12 cellular contexts compared by ENCODE assay signal in the genomic region with DNA sequence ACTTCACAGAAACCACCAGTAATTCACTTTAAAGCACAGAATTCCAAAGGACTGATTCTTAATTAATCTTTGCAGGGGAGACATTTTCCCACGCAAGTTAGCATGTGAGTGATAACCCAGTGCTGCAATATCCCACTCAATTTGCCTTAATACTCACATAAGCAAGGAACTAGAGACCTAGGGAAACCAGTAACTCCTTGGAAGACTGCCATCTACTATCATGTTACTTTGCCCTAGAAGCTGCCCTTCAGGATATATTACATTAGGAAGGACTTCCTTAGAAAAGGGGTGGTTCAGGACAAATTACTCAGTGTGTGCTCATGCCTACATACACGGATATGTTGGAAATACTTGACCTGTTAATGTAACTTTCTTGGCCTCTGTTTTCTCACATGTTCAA.
DNase-seq lines count a peak whose midpoint lies in the region; ATAC-seq and TF ChIP-seq lines count a peak whose summit lies in the region.
"Had no signal": no experiment of that assay in that cellular context is flagged by ENCODE, and none has a peak within 500 bp of the region (broad histone marks: within the 10 kb centered on the region; RNA-seq: fewer than 3 reads in every experiment).

No MANE protein-coding gene starts in this region.

- H3K79me2 ChIP-seq in osteoblast (ENCODE audit: insufficient read depth, low read length), result no peaks in the 10 kb centered on the region

- no peak overlapping the region for H2AFZ ChIP-seq in osteoblast (ENCODE audit: low read length)

- no peak overlapping the region for H3K4me3 ChIP-seq in epithelial cell of esophagus (ENCODE audit: low read length)
- H3K4me3 ChIP-seq in osteoblast (ENCODE audit: insufficient read depth, low read length), result no peak overlapping the region

- H3K4me3 Mint-ChIP-seq in T-helper 17 cell, result no peak overlapping the region

- peaks cover 15% of the 10 kb centered on the region for H3K4me1 ChIP-seq in osteoblast (ENCODE audit: insufficient read depth, low read length)

- peak overlapping the region; percentile 42 for H3K27ac ChIP-seq in osteoblast (ENCODE audit: low read depth, low read length)
- H3K27ac ChIP-seq: KMS-11 had no signal

- H3K27me3 Mint-ChIP-seq in T-helper 17 cell, result no peaks in the 10 kb centered on the region

- H3K4me1 Mint-ChIP-seq in T-helper 17 cell, result no peaks in the 10 kb centered on the region

- no peaks in the 10 kb centered on the region for H3K27me3 ChIP-seq in osteoblast (ENCODE audit: insufficient read depth, low read length)

- no peaks in the 10 kb centered on the region for H4K20me1 ChIP-seq in osteoblast (ENCODE audit: insufficient read depth, low read length)

- no peak overlapping the region for H3K4me2 ChIP-seq in osteoblast (ENCODE audit: insufficient read depth, low read length)
- H3K4me2 ChIP-seq: KMS-11 had no signal

- no peak for ATAC-seq in HG02798 (IDR thresholded peaks at IDR 0.05; ENCODE audit: poor library complexity, unreplicated experiment)
- no peak for ATAC-seq in T-helper 17 cell
- no peak for ATAC-seq in HG02981 (IDR thresholded peaks at IDR 0.05; ENCODE audit: unreplicated experiment)
- ATAC-seq in GM21390 (IDR thresholded peaks at IDR 0.05; ENCODE audit: unreplicated experiment), result no peak

- no peaks in the 10 kb centered on the region for H3K9me3 ChIP-seq in osteoblast (ENCODE audit: low read depth, low read length)
- no peaks in the 10 kb centered on the region for H3K9me3 ChIP-seq in T-helper 17 cell (ENCODE audit: control insufficient read depth, low read length, poor library complexity, severe bottlenecking)

- no peaks in the 10 kb centered on the region for H3K36me3 ChIP-seq in osteoblast (ENCODE audit: insufficient read depth, low read length)

- DNase-seq in EL, result peak; percentile 84
- DNase-seq in NCI-H2029 (lab: John Stamatoyannopoulos, UW), result peak; percentile 60
- DNase-seq in epithelial cell of esophagus (ENCODE audit: low read depth), result peak; percentile 97
- peak; percentile 85 for DNase-seq in osteoblast (ENCODE audit: insufficient read length, low spot score, missing footprints)
- no peak for DNase-seq in T-helper 17 cell
- DNase-seq: activated CD4-positive, alpha-beta T cell treated with anti-CD3 and anti-CD28 coated beads for 4 hours; effector CD8-positive, alpha-beta T cell; NCI-H510A treated with DMSO at 0.1 percent for 48 hours had no signal

- H3K27ac Mint-ChIP-seq in T-helper 17 cell, result no peak overlapping the region

- TF ChIP-seq CTCF in epithelial cell of esophagus (IDR thresholded peaks at IDR 0.05; ENCODE audit: insufficient read depth, low read depth, low read length, missing control alignments) (no peak), osteoblast (IDR thresholded peaks at IDR 0.05; ENCODE audit: extremely low read depth, low read depth, low read length) (no peak)

- peaks cover 2% of the 10 kb centered on the region for H3K36me3 Mint-ChIP-seq in T-helper 17 cell (ENCODE audit: low read depth)

Comparison
In these comparisons a context has a peak if more than half of its experiments do, and no peak if none do; other contexts are left out.
1. DNase-seq: peak in EL (single experiment), NCI-H2029 (single experiment), epithelial cell of esophagus (single experiment) and osteoblast (single experiment); none in T-helper 17 cell (0 of 3).